8 cellular contexts compared by ENCODE assay signal in the genomic region with DNA sequence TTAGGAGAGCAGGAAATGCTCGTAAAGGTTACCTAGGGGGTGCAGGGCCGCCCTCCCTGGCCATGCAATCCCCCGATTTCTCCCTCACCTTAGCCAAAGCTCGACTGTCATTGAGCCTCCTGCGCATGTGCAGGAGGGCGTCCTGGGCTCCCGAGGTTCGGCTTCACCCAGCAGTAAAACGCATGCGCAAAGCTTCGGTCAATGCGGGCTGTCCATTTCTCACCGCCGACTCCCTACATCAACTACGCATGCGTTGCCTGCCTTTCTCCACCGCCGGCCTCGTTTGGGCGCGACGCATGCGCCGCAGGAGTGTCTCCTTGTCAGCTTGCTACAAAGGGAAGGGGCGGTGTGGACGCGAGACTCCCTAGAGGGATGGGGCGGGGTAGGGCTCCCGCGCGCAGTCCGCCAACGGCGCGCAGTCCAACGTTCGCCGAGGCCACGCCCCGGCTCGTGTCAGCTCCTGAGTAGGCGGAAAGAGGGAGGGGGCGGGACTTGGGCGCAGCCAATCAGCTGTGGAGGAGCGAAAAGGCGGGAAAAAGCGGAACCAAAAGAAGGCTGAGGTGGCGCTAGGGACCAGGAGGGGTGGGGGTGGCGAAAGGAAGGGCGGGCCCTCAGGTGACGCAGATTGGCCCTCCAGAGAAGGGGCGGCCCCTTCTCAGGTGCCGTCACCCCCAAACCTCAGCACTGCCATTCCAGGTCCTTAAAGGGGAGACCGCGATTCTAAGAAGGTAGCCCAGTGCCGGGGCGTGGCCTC. TPM values are rescaled to one million over a fixed set of nuclear protein-coding genes. Genes with fewer than 3 reads are reported as not detected.
A peak's percentile ranks its signal among the peaks of the same experiment; 100 is the strongest.
DNase-seq lines count a peak whose midpoint lies in the region; ATAC-seq and TF ChIP-seq lines count a peak whose summit lies in the region.

A gene with protein sequence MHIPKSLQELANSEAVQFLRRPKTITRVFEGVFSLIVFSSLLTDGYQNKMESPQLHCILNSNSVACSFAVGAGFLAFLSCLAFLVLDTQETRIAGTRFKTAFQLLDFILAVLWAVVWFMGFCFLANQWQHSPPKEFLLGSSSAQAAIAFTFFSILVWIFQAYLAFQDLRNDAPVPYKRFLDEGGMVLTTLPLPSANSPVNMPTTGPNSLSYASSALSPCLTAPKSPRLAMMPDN (plus strand): TSS at position 558 of the 754 bp plus-strand sequence. CDS start 1,476 bp downstream, outside the sequence.
A gene (minus strand): TSS at position 131 of the 754 bp plus-strand sequence. CDS start 20 bp downstream, at position 111.

- H3K9ac ChIP-seq in SK-N-SH: peak within 1 kb of the TSS; percentile 83

- H3K4me2 ChIP-seq in SK-N-SH: peak within 1 kb of the TSS; percentile 98

- no peaks in the 10 kb centered on the region for H3K9me2 ChIP-seq in SK-N-SH

- peak within 1 kb of the TSS; percentile 62 to 80 for H3K4me3 ChIP-seq in SK-N-SH (ENCODE audit: low read depth in 2 of 2, low read length in 1 of 2)

- no peak for TF ChIP-seq EP300 in SK-N-SH (IDR thresholded peaks at IDR 0.05; ENCODE audit: borderline replicate concordance in 1 of 2, low read depth in 1 of 2, low read length in 1 of 2)

- peaks cover 0 to 11% of the 10 kb centered on the region in 2 donors for H3K36me3 Mint-ChIP-seq in activated naive CD4-positive, alpha-beta T cell treated with anti-CD3 and anti-CD28 coated beads, Interleukin-2, amount 50 U/mL, for 72 hours

- TF ChIP-seq RAD21 in SK-N-SH (IDR thresholded peaks at IDR 0.05; ENCODE audit: low read length): no peak

- TF ChIP-seq CTCF in GM10248 (IDR thresholded peaks at IDR 0.05; ENCODE audit: control extremely low read depth, extremely low read depth, low read depth, missing control alignments) (no peak), SK-N-SH (IDR thresholded peaks at IDR 0.05) (no peak)

- WGBS in SK-N-SH (ENCODE audit: low lambda C conversion rate): 3% methylated on average over 52 of the region's 57 CpGs

- peak within 1 kb of the TSS; percentile 95 to 98 for H3K27ac Mint-ChIP-seq in activated naive CD4-positive, alpha-beta T cell treated with anti-CD3 and anti-CD28 coated beads, Interleukin-2, amount 50 U/mL, for 72 hours

- H3F3A ChIP-seq in SK-N-SH (replicated peaks; ENCODE audit: insufficient read depth): peaks cover 6% of the 10 kb centered on the region

- H2AFZ ChIP-seq in SK-N-SH (ENCODE audit: low read depth): peak within 1 kb of the TSS; percentile 81

- no peaks in the 10 kb centered on the region for H3K9me3 ChIP-seq in SK-N-SH

- no peaks in the 10 kb centered on the region for H3K79me2 ChIP-seq in SK-N-SH (ENCODE audit: insufficient read depth)

- H3K27me3 ChIP-seq in SK-N-SH (ENCODE audit: insufficient read depth): no peaks in the 10 kb centered on the region

- ATAC-seq in HG02610 (IDR thresholded peaks at IDR 0.05; ENCODE audit: unreplicated experiment): peak; percentile 85
- peak; percentile 84 to 90 for ATAC-seq in activated naive CD4-positive, alpha-beta T cell treated with anti-CD3 and anti-CD28 coated beads, Interleukin-2, amount 50 U/mL, for 72 hours

- no peaks in the 10 kb centered on the region for H3K9me3 Mint-ChIP-seq in activated naive CD4-positive, alpha-beta T cell treated with anti-CD3 and anti-CD28 coated beads, Interleukin-2, amount 50 U/mL, for 72 hours

- no peaks in the 10 kb centered on the region for H4K20me1 ChIP-seq in SK-N-SH (ENCODE audit: insufficient read depth)

- CTCF ChIA-PET in GM10248 (lab: Yijun Ruan, JAX) (interaction anchor here (0.6 to 2.9 kb wide), 17 partner anchors 8 to 995 kb away, joined by 3 to 43 read pairs (median 4); a partner anchor contains a TSS), SK-N-SH (lab: Yijun Ruan, JAX) (interaction anchor here (0.9 to 3.4 kb wide), 6 partner anchors 13 to 81 kb away, joined by 3 to 14 read pairs (median 4); a partner anchor contains a TSS)

- peak within 1 kb of the TSS; percentile 74 to 85 for H3K27ac ChIP-seq in SK-N-SH (ENCODE audit: low read depth in 2 of 2, low read length in 1 of 2)

- no peaks in the 10 kb centered on the region for H3K36me3 ChIP-seq in SK-N-SH (replicated peaks in 1 of 2; ENCODE audit: control insufficient read depth in 1 of 2, insufficient read depth in 2 of 2, low read length in 1 of 2)

- POLR2A ChIA-PET in GM10248 (lab: Yijun Ruan, JAX) (interaction anchor here (0.5 to 2.5 kb wide), 18 partner anchors 9 to 1752 kb away, joined by 3 to 12 read pairs (median 4); a partner anchor contains a TSS), SK-N-SH (lab: Yijun Ruan, JAX) (interaction anchor here (0.5 to 2.1 kb wide), 5 partner anchors 8 to 189 kb away, joined by 3 to 11 read pairs (median 5); a partner anchor contains a TSS)

- peaks cover 4 to 19% of the 10 kb centered on the region in 2 experiments; a peak in 1 of 4 replicates for H3K4me1 ChIP-seq in SK-N-SH (ENCODE audit: control insufficient read depth in 1 of 2, insufficient read depth in 2 of 2, low read depth in 1 of 2, low read length in 1 of 2)

- peak; percentile 99 for DNase-seq in GM10248 (ENCODE audit: extremely low spot score)
- peak; percentile 98 for DNase-seq in NCI-H1092 (lab: John Stamatoyannopoulos, UW)
- DNase-seq in SK-N-SH: peak; percentile 97
- peak; percentile 96 to 100 for DNase-seq in activated naive CD4-positive, alpha-beta T cell treated with anti-CD3 and anti-CD28 coated beads, Interleukin-2, amount 50 U/mL, for 72 hours (ENCODE audit: low spot score in 2 of 2)
- peak; percentile 100 for DNase-seq in globus pallidus (ENCODE audit: low spot score)
- DNase-seq in non-pigmented ciliary epithelial cell (ENCODE audit: low read depth): peak; percentile 92
- peak; percentile 100 for DNase-seq in superior temporal gyrus (ENCODE audit: extremely low spot score)

TF ChIP-seq in SK-N-SH, 30 proteins besides CTCF, POLR2A, EP300 and RAD21:
- TF ChIP-seq, protein P1, sequence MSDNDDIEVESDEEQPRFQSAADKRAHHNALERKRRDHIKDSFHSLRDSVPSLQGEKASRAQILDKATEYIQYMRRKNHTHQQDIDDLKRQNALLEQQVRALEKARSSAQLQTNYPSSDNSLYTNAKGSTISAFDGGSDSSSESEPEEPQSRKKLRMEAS (IDR thresholded peaks at IDR 0.05; ENCODE audit: low read depth): peak; percentile 83
- TF ChIP-seq MXI1 (IDR thresholded peaks at IDR 0.05; ENCODE audit: low read depth, low read length) (peak; percentile 89), FOXM1 (IDR thresholded peaks at IDR 0.05; ENCODE audit: low read depth) (no peak), JUND (IDR thresholded peaks at IDR 0.05) (no peak), NRF1 (IDR thresholded peaks at IDR 0.05; ENCODE audit: low read depth, low read length) (peak; percentile 98), CHD2 (IDR thresholded peaks at IDR 0.05; ENCODE audit: low read length, partially characterized antibody) (peak; percentile 50), TCF12 (IDR thresholded peaks at IDR 0.05) (no peak), TEAD4 (IDR thresholded peaks at IDR 0.05; ENCODE audit: borderline replicate concordance, insufficient read depth) (no peak), GATA2 (CRISPR knock-in tag; IDR thresholded peaks at IDR 0.05) (no peak)
- TF ChIP-seq, protein P2, sequence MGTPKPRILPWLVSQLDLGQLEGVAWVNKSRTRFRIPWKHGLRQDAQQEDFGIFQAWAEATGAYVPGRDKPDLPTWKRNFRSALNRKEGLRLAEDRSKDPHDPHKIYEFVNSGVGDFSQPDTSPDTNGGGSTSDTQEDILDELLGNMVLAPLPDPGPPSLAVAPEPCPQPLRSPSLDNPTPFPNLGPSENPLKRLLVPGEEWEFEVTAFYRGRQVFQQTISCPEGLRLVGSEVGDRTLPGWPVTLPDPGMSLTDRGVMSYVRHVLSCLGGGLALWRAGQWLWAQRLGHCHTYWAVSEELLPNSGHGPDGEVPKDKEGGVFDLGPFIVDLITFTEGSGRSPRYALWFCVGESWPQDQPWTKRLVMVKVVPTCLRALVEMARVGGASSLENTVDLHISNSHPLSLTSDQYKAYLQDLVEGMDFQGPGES (IDR thresholded peaks at IDR 0.05; ENCODE audit: low read depth, low read length): peak; percentile 54; the same call in 1 of the 2 replicates
- TF ChIP-seq, protein P3, sequence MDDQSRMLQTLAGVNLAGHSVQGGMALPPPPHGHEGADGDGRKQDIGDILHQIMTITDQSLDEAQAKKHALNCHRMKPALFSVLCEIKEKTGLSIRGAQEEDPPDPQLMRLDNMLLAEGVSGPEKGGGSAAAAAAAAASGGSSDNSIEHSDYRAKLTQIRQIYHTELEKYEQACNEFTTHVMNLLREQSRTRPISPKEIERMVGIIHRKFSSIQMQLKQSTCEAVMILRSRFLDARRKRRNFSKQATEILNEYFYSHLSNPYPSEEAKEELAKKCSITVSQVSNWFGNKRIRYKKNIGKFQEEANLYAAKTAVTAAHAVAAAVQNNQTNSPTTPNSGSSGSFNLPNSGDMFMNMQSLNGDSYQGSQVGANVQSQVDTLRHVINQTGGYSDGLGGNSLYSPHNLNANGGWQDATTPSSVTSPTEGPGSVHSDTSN (IDR thresholded peaks at IDR 0.05): 0 out of 2 replicates have a peak, but pooled peaks have one; percentile 29

RNA-seq across cellular contexts. Expression of the first gene that starts in this region (rescaled TPM):
- 0.08 TPM in 1 of 2 replicates, not detected in the other for polyA plus RNA-seq in SK-N-SH (2012; rRNA removed)
- polyA plus RNA-seq in SK-N-SH (2012; cell fraction: cytosol; rRNA removed): 0.03 TPM in 1 of 2 replicates, not detected in the other
- polyA plus RNA-seq in SK-N-SH (2012; cell fraction: nucleus; rRNA removed): not detected in 2 replicates
- total RNA-seq in activated naive CD4-positive, alpha-beta T cell treated with anti-CD3 and anti-CD28 coated beads, Interleukin-2, amount 50 U/mL, for 72 hours: under 1 TPM in 1 of 2 donors, not detected in 1; 0.41 TPM

RNA-seq across cellular contexts. Expression of the second gene that starts in this region (rescaled TPM):
- 20.2 and 21.9 TPM in 2 replicates for polyA plus RNA-seq in SK-N-SH (2012; rRNA removed)
- 7.0 and 10.2 TPM in 2 replicates for polyA plus RNA-seq in SK-N-SH (2012; cell fraction: cytosol; rRNA removed)
- polyA plus RNA-seq in SK-N-SH (2012; cell fraction: nucleus; rRNA removed): 77.5 and 81.7 TPM in 2 replicates
- 10 to 100 TPM; 24.1 to 48.1 TPM for total RNA-seq in activated naive CD4-positive, alpha-beta T cell treated with anti-CD3 and anti-CD28 coated beads, Interleukin-2, amount 50 U/mL, for 72 hours

Comparison
In these comparisons a context has a peak if more than half of its experiments do, and no peak if none do; other contexts are left out.
1. Peak in every context shown above with its lines: DNase-seq, ATAC-seq, H3K4me3 ChIP-seq and H3K27ac ChIP-seq.